8 cellular contexts compared by ENCODE assay signal in the genomic region with DNA sequence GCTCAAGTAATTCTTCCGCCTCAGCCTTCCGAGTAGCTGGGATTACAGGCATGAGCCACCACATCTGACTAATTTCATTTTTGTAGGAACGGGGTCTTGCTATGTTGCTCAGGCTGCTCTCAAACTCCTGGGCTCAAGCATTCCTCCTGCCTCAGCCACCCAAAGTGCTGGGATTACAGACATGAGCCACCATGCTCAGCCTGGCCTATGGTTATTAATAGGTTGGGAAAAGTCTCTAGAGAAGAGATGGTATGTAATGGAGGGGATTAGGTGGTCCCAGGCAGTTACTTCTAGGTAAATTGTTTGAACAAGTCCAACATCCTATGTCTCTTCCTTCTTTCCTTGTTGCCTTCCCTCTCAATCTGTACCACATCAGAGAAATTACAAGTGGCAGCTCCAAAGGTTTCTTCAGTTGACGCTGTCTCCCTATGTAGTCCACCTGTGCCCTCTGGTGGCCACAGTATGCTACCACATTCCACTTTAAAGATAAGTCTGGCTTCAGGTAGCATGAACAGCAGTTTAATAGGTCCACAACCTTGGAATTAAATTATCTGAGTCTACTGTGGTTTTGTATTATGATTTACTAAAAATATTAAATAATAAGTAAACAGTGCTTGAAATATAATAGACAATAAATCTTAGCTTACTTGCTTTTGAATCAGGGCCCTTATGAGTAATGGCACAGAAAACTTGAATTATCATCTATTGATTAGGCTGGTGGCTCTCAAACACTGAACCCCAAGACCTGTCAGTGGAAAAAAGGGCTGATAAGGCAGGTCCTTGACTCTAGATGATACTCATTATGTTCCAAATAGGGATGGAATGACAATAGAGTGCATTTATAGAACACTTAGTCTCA.
DNase-seq lines count a peak whose midpoint lies in the region; ATAC-seq lines count a peak whose summit lies in the region.

No MANE protein-coding gene starts in this region.

- ATAC-seq in HG03135 (IDR thresholded peaks at IDR 0.05; ENCODE audit: unreplicated experiment) = peak; percentile 82

- DNase-seq in NCI-H2081 (lab: John Stamatoyannopoulos, UW) (peak; percentile 56 to 60), NCI-H2081 treated with DMSO at 0.1 percent for 48 hours (lab: John Stamatoyannopoulos, UW) (no peak), NCI-H345 treated with DMSO at 0.1 percent for 48 hours (lab: John Stamatoyannopoulos, UW; ENCODE audit: unreplicated experiment) (peak; percentile 64), cerebellar nuclear complex (lab: John Stamatoyannopoulos, UW) (peak; percentile 32 to 82), left kidney (ENCODE audit: low read depth, low spot score) (peak; percentile 92)
- peak; percentile 66 for DNase-seq in activated CD4-positive, CD25-positive, alpha-beta regulatory T cell treated with anti-CD3 and anti-CD28 coated beads, Interleukin-2, amount 50 U/mL, for 72 hours
- DNase-seq in stimulated activated CD4-positive, alpha-beta T cell treated with anti-CD3 and anti-CD28 coated beads, TNF-alpha, amount 100 ng/mL, for 1 hour (ENCODE audit: low read depth in 3 of 3, low spot score in 1 of 3) = peak; percentile 27 to 49 (median 39)
